8 cellular contexts compared by ENCODE assay signal in genomic region chr16:88527186-88527936, GRCh38. TPM values are rescaled to one million over a fixed set of nuclear protein-coding genes. Genes with fewer than 3 reads are reported as not detected.
DNase-seq lines count a peak whose midpoint lies in the region; ATAC-seq lines count a peak whose summit lies in the region.

No MANE protein-coding gene starts in this region.

- H3K9me2 ChIP-seq in Karpas-422 (replicated peaks; ENCODE audit: insufficient read depth, low read length), result no peaks in the 10 kb centered on the region

- DNase-seq in ELF-1 (ENCODE audit: low read depth, low spot score) (peak; percentile 82), Karpas-422 (peak; percentile 86), dermis microvascular lymphatic vessel endothelial cell (ENCODE audit: low read depth in 2 of 2) (peak; percentile 23 to 57), medulla oblongata (ENCODE audit: extremely low spot score) (peak; percentile 63), DMS153 (lab: John Stamatoyannopoulos, UW) (no peak)
- DNase-seq in activated CD4-positive, alpha-beta T cell treated with anti-CD3 and anti-CD28 coated beads, Interleukin-2, amount 50 U/mL, for 1 hour, result peak; percentile 61
- DNase-seq in stimulated activated CD8-positive, alpha-beta memory T cell treated with anti-CD3 and anti-CD28 coated beads, Interleukin-4, amount 100 ng/mL, for 48 hours, result peak; percentile 77

- H3K4me3 ChIP-seq in Karpas-422 (ENCODE audit: low read length), result no peak overlapping the region

- no peaks in the 10 kb centered on the region for H3K4me1 ChIP-seq in Karpas-422 (ENCODE audit: low read length)

- H2AFZ ChIP-seq in Karpas-422 (ENCODE audit: low read length), result no peak overlapping the region

- ATAC-seq in GM21423 (IDR thresholded peaks at IDR 0.05; ENCODE audit: unreplicated experiment), result no peak

- no peak overlapping the region for H3K27ac ChIP-seq in Karpas-422 (ENCODE audit: low read length)

- H3K27me3 ChIP-seq in Karpas-422 (ENCODE audit: low read length), result no peaks in the 10 kb centered on the region

- no peak overlapping the region for H3K4me2 ChIP-seq in Karpas-422 (ENCODE audit: low read depth, low read length, poor library complexity, severe bottlenecking)

- no peak overlapping the region for H3K9ac ChIP-seq in Karpas-422 (ENCODE audit: low read length)

- H4K20me1 ChIP-seq in Karpas-422 (ENCODE audit: insufficient read depth, low read depth, low read length), result no peaks in the 10 kb centered on the region

- H3K9me3 ChIP-seq in Karpas-422 (ENCODE audit: low read length), result no peaks in the 10 kb centered on the region

- no peaks in the 10 kb centered on the region for H3K79me2 ChIP-seq in Karpas-422 (ENCODE audit: low read length)

- H3K36me3 ChIP-seq in Karpas-422 (ENCODE audit: insufficient read depth, low read length), result no peaks in the 10 kb centered on the region

RNA-seq across cellular contexts. Expression of gene ZC3H18, which starts 42.8 kb away (rescaled TPM):
- total RNA-seq in Karpas-422 (2014; rRNA removed; shearing (Covaris generic); ENCODE audit: low replicate concordance), result 8.3 and 17.5 TPM in 2 replicates
- 7.4 and 9.1 TPM in 2 replicates for total RNA-seq in dermis microvascular lymphatic vessel endothelial cell
